In the genomic region with DNA sequence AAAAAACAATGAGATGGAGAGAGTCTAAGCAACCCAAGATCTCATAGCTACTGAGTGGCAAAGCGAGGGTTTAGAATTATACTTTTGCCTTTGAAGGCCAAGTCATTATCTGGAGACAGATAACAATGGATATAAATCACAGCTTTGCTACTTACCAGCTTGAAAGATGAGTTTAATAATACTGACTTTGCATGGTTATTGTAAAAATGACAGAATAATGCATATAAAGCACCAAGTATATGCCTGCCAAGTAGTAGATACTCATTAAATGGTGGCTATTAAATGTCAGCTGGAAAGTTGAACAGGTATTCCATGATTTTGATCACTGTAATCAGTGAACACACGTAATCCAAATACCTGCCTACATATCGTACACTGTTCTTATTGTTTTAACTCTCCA, we compare ENCODE assay signal across 20 cellular contexts.
"Had no signal": no experiment of that assay in that cellular context is flagged by ENCODE, and none has a peak within 500 bp of the region (broad histone marks: within the 10 kb centered on the region; RNA-seq: fewer than 3 reads in every experiment).

No MANE protein-coding gene starts in this region.

- H3K4me3 ChIP-seq: adrenal gland, MG63 had no signal

- H3K9me3 ChIP-seq: adrenal gland, MG63 had no signal

- DNase-seq: activated B cell treated with CpG ODN at 0.5 μM for 24 hours; activated CD4-positive, alpha-beta memory T cell treated with anti-CD3 and anti-CD28 coated beads for 36 hours; activated CD4-positive, alpha-beta T cell treated with anti-CD3 and anti-CD28 coated beads, Interleukin-2, amount 10 ng/mL, durations not matched to agents 7 days and 5 days; activated CD8-positive, alpha-beta memory T cell treated with anti-CD3 and anti-CD28 coated beads for 24 hours; activated naive CD4-positive, alpha-beta T cell treated with anti-CD3 and anti-CD28 coated beads, Interleukin-2, amount 50 U/mL, for 16 hours; activated naive CD8-positive, alpha-beta T cell treated with anti-CD3 and anti-CD28 coated beads, Interleukin-2, amount 10 ng/mL, durations not matched to agents 7 days and 5 days; activated T-cell treated with anti-CD3 and anti-CD28 coated beads, Interleukin-2, amount 50 U/mL, for 72 hours; MG63; MV-4-11; NCI-H1105; NCI-H1436; NCI-H1694 treated with DMSO at 0.1 percent for 48 hours; NCI-H2081; NCI-H510A treated with DMSO at 0.1 percent for 48 hours; NCI-H69; SHP77 treated with DMSO at 0.1 percent for 48 hours; T-cell; T-helper 2 cell; T1000 had no signal

- H3K27ac ChIP-seq: adrenal gland had no signal

- H3K36me3 ChIP-seq: adrenal gland, MG63 had no signal

- H3K27me3 ChIP-seq: MG63 had no signal

- ATAC-seq: activated T-cell treated with anti-CD3 and anti-CD28 coated beads, Interleukin-2, amount 50 U/mL, for 72 hours; T-cell had no signal
